35 cellular contexts compared by ENCODE assay signal in genomic region chr4:8268211-8268610, GRCh38. TPM values are rescaled to one million over a fixed set of nuclear protein-coding genes. Genes with fewer than 3 reads are reported as not detected.
"Had no signal": no experiment of that assay in that cellular context is flagged by ENCODE, and none has a peak within 500 bp of the region (broad histone marks: within the 10 kb centered on the region; RNA-seq: fewer than 3 reads in every experiment).

No MANE protein-coding gene starts in this region.

- ATAC-seq: activated CD8-positive, alpha-beta T cell treated with anti-CD3 and anti-CD28 coated beads for 36 hours; activated T-cell treated with anti-CD3 and anti-CD28 coated beads, Interleukin-2, amount 50 U/mL, for 4 hours; activated T-cell treated with anti-CD3 and anti-CD28 coated beads, Interleukin-2, amount 50 U/mL, for 72 hours; body of pancreas; T-helper 17 cell had no signal

- H3K4me3 ChIP-seq: adrenal gland, body of pancreas, breast epithelium had no signal

- DNase-seq: activated B cell treated with CpG ODN at 0.5 μM for 24 hours; activated CD4-positive, alpha-beta memory T cell treated with anti-CD3 and anti-CD28 coated beads for 36 hours; activated CD4-positive, alpha-beta T cell treated with anti-CD3 and anti-CD28 coated beads for 4 hours; activated CD4-positive, alpha-beta T cell treated with anti-CD3 and anti-CD28 coated beads, Interleukin-2, amount 10 ng/mL, durations not matched to agents 24 days and 14 days; activated CD4-positive, alpha-beta T cell treated with anti-CD3 and anti-CD28 coated beads, Interleukin-2, amount 50 U/mL, for 1 hour; activated CD4-positive, alpha-beta T cell treated with anti-CD3 and anti-CD28 coated beads, Interleukin-2, amount 50 U/mL, for 4 hours; activated CD4-positive, CD25-positive, alpha-beta regulatory T cell treated with anti-CD3 and anti-CD28 coated beads, Interleukin-2, amount 50 U/mL, for 72 hours; activated CD8-positive, alpha-beta memory T cell treated with anti-CD3 and anti-CD28 coated beads, Interleukin-2, amount 50 U/mL, for 4 hours; activated CD8-positive, alpha-beta T cell treated with anti-CD3 and anti-CD28 coated beads for 36 hours; activated effector memory CD4-positive, alpha-beta T cell treated with anti-CD3 and anti-CD28 coated beads, Interleukin-2, amount 50 U/mL, for 16 hours; activated gamma-delta T cell treated with Interleukin-2 at 50 U/mL for 16 hours; activated naive CD4-positive, alpha-beta T cell; activated naive CD4-positive, alpha-beta T cell treated with anti-CD3 and anti-CD28 coated beads for 36 hours; activated naive CD4-positive, alpha-beta T cell treated with anti-CD3 and anti-CD28 coated beads, Interleukin-2, amount 50 U/mL, for 16 hours; activated naive CD8-positive, alpha-beta T cell treated with anti-CD3 and anti-CD28 coated beads for 36 hours; activated T-cell treated with anti-CD3 and anti-CD28 coated beads for 4 hours; activated T-cell treated with anti-CD3 and anti-CD28 coated beads, Interleukin-2, amount 50 U/mL, for 1 hour; activated T-cell treated with anti-CD3 and anti-CD28 coated beads, Interleukin-2, amount 50 U/mL, for 4 hours; activated T-cell treated with anti-CD3 and anti-CD28 coated beads, Interleukin-2, amount 50 U/mL, for 72 hours; adrenal gland; amniotic stem cell; aorta; body of pancreas; brain microvascular endothelial cell; central memory CD4-positive, alpha-beta T cell; T-helper 17 cell; T-helper 9 cell had no signal

- H3K27ac Mint-ChIP-seq: activated B cell treated with CpG ODN at 0.5 μM for 24 hours; activated CD4-positive, alpha-beta memory T cell treated with anti-CD3 and anti-CD28 coated beads for 36 hours; activated CD4-positive, alpha-beta T cell treated with anti-CD3 and anti-CD28 coated beads, Interleukin-2, amount 10 ng/mL, durations not matched to agents 24 days and 14 days; activated CD8-positive, alpha-beta T cell treated with anti-CD3 and anti-CD28 coated beads for 36 hours; activated naive CD4-positive, alpha-beta T cell treated with anti-CD3 and anti-CD28 coated beads for 36 hours; activated naive CD4-positive, alpha-beta T cell treated with anti-CD3 and anti-CD28 coated beads, Interleukin-2, amount 50 U/mL, for 72 hours; activated naive CD8-positive, alpha-beta T cell treated with anti-CD3 and anti-CD28 coated beads for 36 hours; activated T-cell treated with anti-CD3 and anti-CD28 coated beads, Interleukin-2, amount 50 U/mL, for 72 hours; activated T-helper 1 cell treated with anti-CD3 and anti-CD28 coated beads, Interleukin-12 subunit alpha, Interleukin-12 subunit beta, Interleukin-2, Interleukin-4 antibody, amounts not matched to agents 30 ng/mL and 10 ng/mL and 1 ng/mL, durations not matched to agents 14 hours and 24 hours and 36 hours; activated T-helper 17 cell treated with anti-CD3 and anti-CD28 coated beads, Interleukin-2, amount 50 U/mL, for 72 hours; T-helper 17 cell had no signal

- H3K9me3 Mint-ChIP-seq: activated B cell treated with CpG ODN at 0.5 μM for 24 hours; activated CD4-positive, alpha-beta memory T cell treated with anti-CD3 and anti-CD28 coated beads for 36 hours; activated CD4-positive, alpha-beta T cell treated with anti-CD3 and anti-CD28 coated beads, Interleukin-2, amount 10 ng/mL, durations not matched to agents 24 days and 14 days; activated CD8-positive, alpha-beta T cell treated with anti-CD3 and anti-CD28 coated beads for 36 hours; activated naive CD4-positive, alpha-beta T cell treated with anti-CD3 and anti-CD28 coated beads for 36 hours; activated naive CD4-positive, alpha-beta T cell treated with anti-CD3 and anti-CD28 coated beads, Interleukin-2, amount 50 U/mL, for 72 hours; activated naive CD8-positive, alpha-beta T cell treated with anti-CD3 and anti-CD28 coated beads for 36 hours; activated T-cell treated with anti-CD3 and anti-CD28 coated beads, Interleukin-2, amount 50 U/mL, for 4 hours; activated T-cell treated with anti-CD3 and anti-CD28 coated beads, Interleukin-2, amount 50 U/mL, for 72 hours; activated T-helper 1 cell treated with anti-CD3 and anti-CD28 coated beads, Interleukin-12 subunit alpha, Interleukin-12 subunit beta, Interleukin-2, Interleukin-4 antibody, amounts not matched to agents 30 ng/mL and 10 ng/mL and 1 ng/mL, durations not matched to agents 14 hours and 24 hours and 36 hours; activated T-helper 17 cell treated with anti-CD3 and anti-CD28 coated beads, Interleukin-2, amount 50 U/mL, for 72 hours had no signal

- H3K4me1 ChIP-seq: breast epithelium had no signal

- H3K36me3 Mint-ChIP-seq: activated CD4-positive, alpha-beta memory T cell treated with anti-CD3 and anti-CD28 coated beads for 36 hours; activated naive CD4-positive, alpha-beta T cell treated with anti-CD3 and anti-CD28 coated beads, Interleukin-2, amount 50 U/mL, for 72 hours; activated naive CD8-positive, alpha-beta T cell treated with anti-CD3 and anti-CD28 coated beads for 36 hours had no signal

- H3K4me3 Mint-ChIP-seq: activated B cell treated with CpG ODN at 0.5 μM for 24 hours; activated CD4-positive, alpha-beta memory T cell treated with anti-CD3 and anti-CD28 coated beads for 36 hours; activated CD4-positive, alpha-beta T cell treated with anti-CD3 and anti-CD28 coated beads, Interleukin-2, amount 10 ng/mL, durations not matched to agents 24 days and 14 days; activated CD8-positive, alpha-beta T cell treated with anti-CD3 and anti-CD28 coated beads for 36 hours; activated naive CD4-positive, alpha-beta T cell treated with anti-CD3 and anti-CD28 coated beads for 36 hours; activated naive CD8-positive, alpha-beta T cell treated with anti-CD3 and anti-CD28 coated beads for 36 hours; activated T-cell treated with anti-CD3 and anti-CD28 coated beads, Interleukin-2, amount 50 U/mL, for 4 hours; activated T-cell treated with anti-CD3 and anti-CD28 coated beads, Interleukin-2, amount 50 U/mL, for 72 hours; activated T-helper 1 cell treated with anti-CD3 and anti-CD28 coated beads, Interleukin-12 subunit alpha, Interleukin-12 subunit beta, Interleukin-2, Interleukin-4 antibody, amounts not matched to agents 30 ng/mL and 10 ng/mL and 1 ng/mL, durations not matched to agents 14 hours and 24 hours and 36 hours; activated T-helper 17 cell treated with anti-CD3 and anti-CD28 coated beads, Interleukin-2, amount 50 U/mL, for 72 hours; T-helper 17 cell had no signal

- H3K27ac ChIP-seq: body of pancreas, brain microvascular endothelial cell, breast epithelium, VCaP had no signal

- H3K9me3 ChIP-seq: adrenal gland, body of pancreas, breast epithelium had no signal

- H3K36me3 ChIP-seq: adrenal gland, brain microvascular endothelial cell, breast epithelium had no signal

- H3K27me3 ChIP-seq: body of pancreas had no signal

- H3K4me1 Mint-ChIP-seq: activated B cell treated with CpG ODN at 0.5 μM for 24 hours; activated CD4-positive, alpha-beta T cell treated with anti-CD3 and anti-CD28 coated beads, Interleukin-2, amount 10 ng/mL, durations not matched to agents 24 days and 14 days; activated naive CD8-positive, alpha-beta T cell treated with anti-CD3 and anti-CD28 coated beads for 36 hours; activated T-helper 17 cell treated with anti-CD3 and anti-CD28 coated beads, Interleukin-2, amount 50 U/mL, for 72 hours; T-helper 17 cell had no signal

RNA-seq across cellular contexts. Expression of gene HTRA3, which starts 1.3 kb away (rescaled TPM):
- total RNA-seq: activated B cell treated with CpG ODN at 0.5 μM for 24 hours; activated CD4-positive, alpha-beta memory T cell treated with anti-CD3 and anti-CD28 coated beads for 36 hours; activated CD4-positive, alpha-beta T cell treated with anti-CD3 and anti-CD28 coated beads, Interleukin-2, amount 10 ng/mL, durations not matched to agents 24 days and 14 days; activated CD8-positive, alpha-beta memory T cell treated with anti-CD3 and anti-CD28 coated beads for 36 hours; activated naive CD4-positive, alpha-beta T cell treated with anti-CD3 and anti-CD28 coated beads for 36 hours; activated naive CD4-positive, alpha-beta T cell treated with anti-CD3 and anti-CD28 coated beads, Interleukin-2, amount 50 U/mL, for 72 hours; activated naive CD8-positive, alpha-beta T cell treated with anti-CD3 and anti-CD28 coated beads for 36 hours; activated T-cell treated with anti-CD3 and anti-CD28 coated beads, Interleukin-2, amount 50 U/mL, for 4 hours; activated T-cell treated with anti-CD3 and anti-CD28 coated beads, Interleukin-2, amount 50 U/mL, for 72 hours; activated T-helper 1 cell treated with anti-CD3 and anti-CD28 coated beads, Interleukin-12 subunit alpha, Interleukin-12 subunit beta, Interleukin-2, Interleukin-4 antibody, amounts not matched to agents 30 ng/mL and 10 ng/mL and 1 ng/mL, durations not matched to agents 14 hours and 24 hours and 36 hours; activated T-helper 17 cell treated with anti-CD3 and anti-CD28 coated beads, Interleukin-2, amount 50 U/mL, for 72 hours; T-helper 1 cell treated with Interleukin-12 subunit alpha and Interleukin-12 subunit beta and Interleukin-4 antibody, amounts not matched to agents 30 ng/mL and 1 ng/mL, for 36 hours; T-helper 17 cell; T-helper 2 cell treated with Interferon-gamma antibody and Interleukin-4, amounts not matched to agents 100 ng/mL and 5 ng/mL, for 36 hours had no signal
